Comparison of ENCODE assay signal across 1 cellular context in genomic region chr17:81993726-81994592, GRCh38.
TF ChIP-seq lines count a peak whose summit lies in the region.

No MANE protein-coding gene starts in this region.

TF ChIP-seq in HepG2, 621 proteins besides CTCF, POLR2A, EP300 and RAD21 (continued from another document and continues in another):
- TF ChIP-seq ZNF407 (CRISPR knock-in tag; IDR thresholded peaks at IDR 0.05; ENCODE audit: not compliant biosample characterization) (peak; percentile 54), ZNF737 (CRISPR knock-in tag; IDR thresholded peaks at IDR 0.05; ENCODE audit: borderline replicate concordance) (0 out of 2 replicates have a peak, but pooled peaks have one; percentile 61), MLXIP (CRISPR knock-in tag; IDR thresholded peaks at IDR 0.05; ENCODE audit: borderline replicate concordance) (no peak; the same call in 1 of the 2 replicates), ZKSCAN5 (CRISPR knock-in tag; IDR thresholded peaks at IDR 0.05) (0 out of 2 replicates have a peak, but pooled peaks have one; percentile 63), CENPT (CRISPR knock-in tag; IDR thresholded peaks at IDR 0.05; ENCODE audit: low read depth) (peak; percentile 16; the same call in 1 of the 2 replicates), FOXA3 (CRISPR knock-in tag; IDR thresholded peaks at IDR 0.05) (no peak), NCOA2 (CRISPR knock-in tag; IDR thresholded peaks at IDR 0.05) (0 out of 2 replicates have a peak, but pooled peaks have one; percentile 27), GATAD2A (CRISPR knock-in tag; IDR thresholded peaks at IDR 0.05) (no peak), ZNF605 (CRISPR knock-in tag; IDR thresholded peaks at IDR 0.05) (peak; percentile 75), THAP7 (CRISPR knock-in tag; IDR thresholded peaks at IDR 0.05) (0 out of 2 replicates have a peak, but pooled peaks have one; percentile 57), EEA1 (CRISPR knock-in tag; IDR thresholded peaks at IDR 0.05; ENCODE audit: borderline replicate concordance) (peak; percentile 58; the same call in 1 of the 2 replicates), ZNF678 (CRISPR knock-in tag; IDR thresholded peaks at IDR 0.05) (0 out of 2 replicates have a peak, but pooled peaks have one; percentile 72), ZBTB42 (CRISPR knock-in tag; IDR thresholded peaks at IDR 0.05) (0 out of 2 replicates have a peak, but pooled peaks have one; percentile 77), PREB (CRISPR knock-in tag; IDR thresholded peaks at IDR 0.05) (no peak), NCOA5 (CRISPR knock-in tag; IDR thresholded peaks at IDR 0.05) (0 out of 2 replicates have a peak, but pooled peaks have one; percentile 16), ZFX (CRISPR knock-in tag; IDR thresholded peaks at IDR 0.05; ENCODE audit: low read depth) (peak; percentile 78), KLF9 (CRISPR knock-in tag; IDR thresholded peaks at IDR 0.05; ENCODE audit: low read depth) (no peak), ZSCAN30 (CRISPR knock-in tag; IDR thresholded peaks at IDR 0.05) (peak; percentile 77), ZNF326 (CRISPR knock-in tag; IDR thresholded peaks at IDR 0.05; ENCODE audit: borderline replicate concordance) (peak; percentile 10), SSRP1 (CRISPR knock-in tag; IDR thresholded peaks at IDR 0.05) (peak; percentile 99), TCF7 (IDR thresholded peaks at IDR 0.05; ENCODE audit: low read depth) (peak; percentile 77), PATZ1 (CRISPR knock-in tag; IDR thresholded peaks at IDR 0.05) (peak; percentile 87), ZNF780A (CRISPR knock-in tag; IDR thresholded peaks at IDR 0.05) (no peak), SMARCC2 (IDR thresholded peaks at IDR 0.05) (no peak), HNRNPK (IDR thresholded peaks at IDR 0.05; ENCODE audit: low read depth, low read length, poor library complexity, severe bottlenecking) (peak; percentile 70), SP5 (CRISPR knock-in tag; IDR thresholded peaks at IDR 0.05; ENCODE audit: borderline replicate concordance, low read depth) (peak; percentile 56; the same call in 1 of the 2 replicates), PCBP2 (optimal IDR thresholded peaks at IDR 0.05; ENCODE audit: low read depth, low read length, poor library complexity, severe bottlenecking) (peak; percentile 56), MTA3 (CRISPR knock-in tag; IDR thresholded peaks at IDR 0.05) (no peak), ESRRA (CRISPR knock-in tag; IDR thresholded peaks at IDR 0.05; ENCODE audit: low read depth) (peak; percentile 51; the same call in 1 of the 2 replicates), IRF2 (CRISPR knock-in tag; IDR thresholded peaks at IDR 0.05) (no peak; the same call in 1 of the 2 replicates), FOXP1 (IDR thresholded peaks at IDR 0.05) (no peak), FOXP1 (CRISPR knock-in tag; IDR thresholded peaks at IDR 0.05) (no peak), ZFP1 (CRISPR knock-in tag; IDR thresholded peaks at IDR 0.05) (no peak), ARNTL (CRISPR knock-in tag; IDR thresholded peaks at IDR 0.05) (peak; percentile 18; the same call in 1 of the 2 replicates), ZBTB14 (CRISPR knock-in tag; IDR thresholded peaks at IDR 0.05) (no peak), ZNF574 (CRISPR knock-in tag; IDR thresholded peaks at IDR 0.05) (peak; percentile 50; the same call in 1 of the 2 replicates), XRCC5 (optimal IDR thresholded peaks at IDR 0.05; ENCODE audit: low read length) (no peak), ISX (CRISPR knock-in tag; conservative IDR thresholded peaks at IDR 0.05) (no peak), ZNF775 (CRISPR knock-in tag; IDR thresholded peaks at IDR 0.05; ENCODE audit: borderline replicate concordance) (no peak), ZGPAT (CRISPR knock-in tag; IDR thresholded peaks at IDR 0.05) (no peak)
